ENCODE assay signal across 21 cellular contexts in genomic region chr2:217127744-217128143, GRCh38.
DNase-seq lines count a peak whose midpoint lies in the region; ATAC-seq and TF ChIP-seq lines count a peak whose summit lies in the region.
"Had no signal": no experiment of that assay in that cellular context is flagged by ENCODE, and none has a peak within 500 bp of the region (broad histone marks: within the 10 kb centered on the region; RNA-seq: fewer than 3 reads in every experiment).

No MANE protein-coding gene starts in this region.

- POLR2A ChIA-PET in GM10248 (lab: Yijun Ruan, JAX): no interaction called here

- H3K4me3 ChIP-seq in choroid plexus epithelial cell (ENCODE audit: low read depth, low read length): no peak overlapping the region
- H3K4me3 ChIP-seq: breast epithelium, HAP-1, heart right ventricle, mucosa of descending colon, tibial artery had no signal

- DNase-seq in COR-L47 (lab: John Stamatoyannopoulos, UW): peak; percentile 85
- peak; percentile 31 for DNase-seq in NCI-H1092 treated with DMSO at 0.1 percent for 48 hours (lab: John Stamatoyannopoulos, UW)
- DNase-seq in NCI-H748 treated with DMSO at 0.1 percent for 48 hours (lab: John Stamatoyannopoulos, UW): peak; percentile 88
- DNase-seq in choroid plexus epithelial cell (ENCODE audit: low read depth): peak; percentile 55
- no peak for DNase-seq in GM10248 (ENCODE audit: extremely low spot score)
- DNase-seq in COLO668 (lab: John Stamatoyannopoulos, UW; ENCODE audit: unreplicated experiment): no peak
- no peak for DNase-seq in GDM1 (lab: John Stamatoyannopoulos, UW)
- DNase-seq: activated CD4-positive, alpha-beta T cell treated with anti-CD3 and anti-CD28 coated beads for 48 hours; activated CD8-positive, alpha-beta memory T cell treated with anti-CD3 and anti-CD28 coated beads, Interleukin-2, amount 10 ng/mL, durations not matched to agents 7 days and 5 days; CD4-positive, CD25-positive, alpha-beta regulatory T cell; DMS79; heart right ventricle; immature natural killer cell; Karpas-422; mucosa of descending colon; NCI-H1048; stimulated activated CD4-positive, alpha-beta T cell treated with anti-CD3 and anti-CD28 coated beads, Interleukin-2, amount 100 ng/mL, for 48 hours; tibial artery had no signal

- CTCF ChIA-PET in GM10248 (lab: Yijun Ruan, JAX): interaction anchor here (1.2 to 2.0 kb wide), 4 partner anchors 11 to 80 kb away, joined by 3 to 5 read pairs (median 3); no protein-coding TSS in a partner anchor

- TF ChIP-seq CTCF in choroid plexus epithelial cell (conservative IDR thresholded peaks at IDR 0.05; ENCODE audit: low read depth, low read length) (no peak), GM10248 (IDR thresholded peaks at IDR 0.05; ENCODE audit: control extremely low read depth, extremely low read depth, low read depth, missing control alignments) (no peak)

- no peak for ATAC-seq in HG03432 (IDR thresholded peaks at IDR 0.05; ENCODE audit: unreplicated experiment)
- ATAC-seq: activated CD8-positive, alpha-beta memory T cell treated with anti-CD3 and anti-CD28 coated beads, Interleukin-2, amount 10 ng/mL, durations not matched to agents 7 days and 5 days; heart right ventricle; mucosa of descending colon had no signal

Comparison
In these comparisons a context has a peak if more than half of its experiments do, and no peak if none do; other contexts are left out.
1. DNase-seq: peak in COR-L47 (single experiment), NCI-H1092 treated with DMSO at 0.1 percent for 48 hours (single experiment), NCI-H748 treated with DMSO at 0.1 percent for 48 hours (single experiment) and choroid plexus epithelial cell (single experiment); none in GM10248 (single experiment), COLO668 (single experiment) and GDM1 (single experiment).